In the genomic region with DNA sequence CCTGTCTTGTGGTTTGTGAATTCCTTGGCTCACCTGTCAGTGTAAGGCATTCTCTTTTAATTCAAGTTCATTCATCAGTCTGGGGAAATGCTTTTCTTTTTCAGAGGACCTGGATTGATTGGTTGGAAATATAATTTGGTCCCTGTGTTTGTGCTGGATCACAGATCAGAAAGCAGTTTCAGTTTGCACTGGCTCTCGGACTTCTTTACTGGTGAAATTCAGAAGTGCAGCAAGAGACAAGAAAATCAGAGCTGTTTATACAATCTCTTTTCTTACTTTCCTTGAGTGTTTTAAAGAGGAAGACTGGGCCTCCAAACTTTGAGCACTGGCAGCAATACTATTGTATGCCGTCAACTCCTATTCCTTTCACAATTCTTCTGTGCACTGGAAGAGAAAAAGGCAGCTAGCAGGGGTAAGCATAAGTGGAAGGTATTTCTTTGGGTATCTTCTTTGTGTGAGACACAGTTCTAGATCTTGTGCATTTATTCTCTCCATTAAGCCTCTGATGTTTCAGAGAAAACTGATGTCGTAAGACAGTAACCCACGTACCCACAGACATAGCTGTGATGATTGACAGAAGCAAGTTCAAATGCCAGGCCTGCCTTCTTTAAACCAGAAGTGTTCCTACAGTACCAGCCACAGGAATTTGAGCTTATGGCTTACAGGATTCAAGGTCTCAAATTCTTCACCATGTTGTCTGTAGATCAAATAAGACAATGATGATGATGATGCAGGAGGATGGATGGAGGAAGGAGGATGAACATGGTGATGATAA, we compare ENCODE assay signal across 1 cellular context.
TF ChIP-seq lines count a peak whose summit lies in the region.

No MANE protein-coding gene starts in this region.

TF ChIP-seq in H1, 55 proteins besides CTCF, POLR2A, EP300 and RAD21 (continued from another document):
- no peak for TF ChIP-seq EZH2 (IDR thresholded peaks at IDR 0.05; ENCODE audit: low read depth, low read length, severe bottlenecking)
- no peak for TF ChIP-seq SIRT6 (IDR thresholded peaks at IDR 0.05; ENCODE audit: low read length)
